ENCODE assay signal across 21 cellular contexts in genomic region chr10:128044961-128045832, GRCh38.
DNase-seq lines count a peak whose midpoint lies in the region; ATAC-seq and TF ChIP-seq lines count a peak whose summit lies in the region.
"Had no signal": no experiment of that assay in that cellular context is flagged by ENCODE, and none has a peak within 500 bp of the region (broad histone marks: within the 10 kb centered on the region; RNA-seq: fewer than 3 reads in every experiment).

No MANE protein-coding gene starts in this region.

- H3K4me1 ChIP-seq in upper lobe of right lung = peaks cover 22% of the 10 kb centered on the region

- no peaks in the 10 kb centered on the region for H3K36me3 ChIP-seq in upper lobe of right lung

- intact Hi-C loops in upper lobe of right lung (cut with DNase I) = no loop called here

- peak overlapping the region; percentile 78 for H3K27ac Mint-ChIP-seq in activated naive CD8-positive, alpha-beta T cell
- H3K27ac Mint-ChIP-seq in activated naive CD8-positive, alpha-beta T cell treated with anti-CD3 and anti-CD28 coated beads for 36 hours = no peak overlapping the region
- H3K27ac Mint-ChIP-seq in T-cell (peak overlapping the region; percentile 82 to 92), memory B cell (no peak overlapping the region)

- peak overlapping the region; percentile 6 for H3K27ac ChIP-seq in upper lobe of right lung
- H3K27ac ChIP-seq: brain microvascular endothelial cell, epithelial cell of prostate had no signal

- H3K36me3 Mint-ChIP-seq in activated naive CD8-positive, alpha-beta T cell = peaks cover 3% of the 10 kb centered on the region
- peaks cover 18% of the 10 kb centered on the region for H3K36me3 Mint-ChIP-seq in activated naive CD8-positive, alpha-beta T cell treated with anti-CD3 and anti-CD28 coated beads for 36 hours
- peaks cover 8% of the 10 kb centered on the region for H3K36me3 Mint-ChIP-seq in T-cell
- H3K36me3 Mint-ChIP-seq in memory B cell = peaks cover 2% of the 10 kb centered on the region

- in situ Hi-C loops in GM13976 (cut with MboI; ENCODE audit: low sequenced_read_pairs, unreplicated experiment) = no loop called here

- H3K9me3 Mint-ChIP-seq in activated naive CD8-positive, alpha-beta T cell (ENCODE audit: low read depth) = no peaks in the 10 kb centered on the region
- H3K9me3 Mint-ChIP-seq in activated naive CD8-positive, alpha-beta T cell treated with anti-CD3 and anti-CD28 coated beads for 36 hours = no peaks in the 10 kb centered on the region
- H3K9me3 Mint-ChIP-seq in T-cell (no peaks in the 10 kb centered on the region), memory B cell (no peaks in the 10 kb centered on the region)
- H3K9me3 Mint-ChIP-seq: activated naive CD8-positive, alpha-beta T cell treated with anti-CD3 and anti-CD28 coated beads, Interleukin-2, amount 10 ng/mL, durations not matched to agents 7 days and 5 days had no signal

- H3K9me3 ChIP-seq in upper lobe of right lung = no peaks in the 10 kb centered on the region

- H3K27me3 Mint-ChIP-seq in activated naive CD8-positive, alpha-beta T cell = no peaks in the 10 kb centered on the region
- H3K27me3 Mint-ChIP-seq in activated naive CD8-positive, alpha-beta T cell treated with anti-CD3 and anti-CD28 coated beads for 36 hours = no peaks in the 10 kb centered on the region
- H3K27me3 Mint-ChIP-seq in T-cell (no peaks in the 10 kb centered on the region), memory B cell (no peaks in the 10 kb centered on the region)
- H3K27me3 Mint-ChIP-seq: activated naive CD8-positive, alpha-beta T cell treated with anti-CD3 and anti-CD28 coated beads, Interleukin-2, amount 10 ng/mL, durations not matched to agents 7 days and 5 days had no signal

- no peak for TF ChIP-seq CTCF in upper lobe of right lung (IDR thresholded peaks at IDR 0.05)
- no peak for TF ChIP-seq CTCF in GM13976 (IDR thresholded peaks at IDR 0.05; ENCODE audit: borderline replicate concordance, control extremely low read depth, extremely low read depth, insufficient read depth, missing control alignments)

- no peaks in the 10 kb centered on the region for H3K27me3 ChIP-seq in upper lobe of right lung
- H3K27me3 ChIP-seq: brain microvascular endothelial cell had no signal

- H3K4me3 Mint-ChIP-seq in activated naive CD8-positive, alpha-beta T cell = no peak overlapping the region
- no peak overlapping the region for H3K4me3 Mint-ChIP-seq in activated naive CD8-positive, alpha-beta T cell treated with anti-CD3 and anti-CD28 coated beads for 36 hours
- H3K4me3 Mint-ChIP-seq in T-cell = peak overlapping the region in 1 of 3 donors; percentile 19
- peak overlapping the region; percentile 3 for H3K4me3 Mint-ChIP-seq in memory B cell
- H3K4me3 Mint-ChIP-seq: activated naive CD8-positive, alpha-beta T cell treated with anti-CD3 and anti-CD28 coated beads, Interleukin-2, amount 10 ng/mL, durations not matched to agents 7 days and 5 days had no signal

- H3K4me1 Mint-ChIP-seq in activated naive CD8-positive, alpha-beta T cell (ENCODE audit: low read depth) = peaks cover 38% of the 10 kb centered on the region
- H3K4me1 Mint-ChIP-seq in activated naive CD8-positive, alpha-beta T cell treated with anti-CD3 and anti-CD28 coated beads for 36 hours = peaks cover 20% of the 10 kb centered on the region
- H3K4me1 Mint-ChIP-seq in T-cell = peaks cover 41 to 54% (median 43%) of the 10 kb centered on the region in 3 donors
- H3K4me1 Mint-ChIP-seq in memory B cell = peaks cover 32% of the 10 kb centered on the region

- no peak overlapping the region for H3K4me3 ChIP-seq in upper lobe of right lung

- ATAC-seq in T-cell (replicated peaks in 1 of 4) (no peak), memory B cell (ENCODE audit: low read depth) (no peak), upper lobe of right lung (peak; percentile 3)
- ATAC-seq: activated CD4-positive, CD25-positive, alpha-beta regulatory T cell treated with anti-CD3 and anti-CD28 coated beads, Interleukin-2, amount 50 U/mL, for 24 hours; HCT116 had no signal

- POLR2A ChIA-PET in T-cell (lab: Charles Lee) = interaction anchor here in 1 of 2 donors (0.5 kb wide), 1 partner anchor 121 kb away, joined by 4 read pairs; no protein-coding TSS in a partner anchor

- CTCF ChIA-PET in T-cell (lab: Charles Lee) = interaction anchor here in 1 of 2 donors (0.6 to 1.3 kb wide), 3 partner anchors 9 to 72 kb away, joined by 3 to 4 read pairs (median 3); no protein-coding TSS in a partner anchor

- no peak for DNase-seq in activated naive CD8-positive, alpha-beta T cell treated with anti-CD3 and anti-CD28 coated beads for 36 hours
- DNase-seq in T-cell = no peak
- DNase-seq in memory B cell (ENCODE audit: low spot score in 2 of 2) = no peak
- DNase-seq in upper lobe of right lung = no peak
- no peak for DNase-seq in UCSD-AML1 (lab: John Stamatoyannopoulos, UW; ENCODE audit: unreplicated experiment)
- DNase-seq in GM13976 (ENCODE audit: low spot score) = no peak
- no peak for DNase-seq in stimulated activated CD4-positive, alpha-beta T cell treated with anti-CD3 and anti-CD28 coated beads, Interleukin-4, amount 100 ng/mL, for 24 hours
- DNase-seq: activated naive CD8-positive, alpha-beta T cell treated with anti-CD3 and anti-CD28 coated beads, Interleukin-2, amount 10 ng/mL, durations not matched to agents 7 days and 5 days; brain microvascular endothelial cell; Calu3; foreskin melanocyte; midbrain; MV-4-11; NCI-H1930; NK-92 treated with Interleukin-12 subunit alpha and Interleukin-12 subunit beta, amount 100 ng/mL, for 24 hours; occipital lobe; stimulated activated CD4-positive, alpha-beta T cell treated with anti-CD3 and anti-CD28 coated beads, Interleukin-1b, Interleukin-23, amount 100 ng/mL, for 48 hours had no signal

Comparison
In these comparisons a context has a peak if more than half of its experiments do, and no peak if none do; other contexts are left out.
1. H3K27ac Mint-ChIP-seq: peak in activated naive CD8-positive, alpha-beta T cell (single experiment) and T-cell (2 of 2); none in activated naive CD8-positive, alpha-beta T cell treated with anti-CD3 and anti-CD28 coated beads for 36 hours (single experiment) and memory B cell (single experiment).